13 cellular contexts compared by ENCODE assay signal in genomic region chr20:17875981-17876385, GRCh38.
DNase-seq lines count a peak whose midpoint lies in the region; ATAC-seq, FAIRE-seq and TF ChIP-seq lines count a peak whose summit lies in the region.
"Had no signal": no experiment of that assay in that cellular context is flagged by ENCODE, and none has a peak within 500 bp of the region (broad histone marks: within the 10 kb centered on the region; RNA-seq: fewer than 3 reads in every experiment).

No MANE protein-coding gene starts in this region.

- H3K27me3 ChIP-seq in body of pancreas: no peaks in the 10 kb centered on the region
- H3K27me3 ChIP-seq in HepG2 (ENCODE audit: control insufficient read depth in 1 of 2, insufficient read depth in 2 of 2, low read length in 2 of 2): no peaks in the 10 kb centered on the region
- no peaks in the 10 kb centered on the region for H3K27me3 ChIP-seq in right atrium auricular region
- H3K27me3 ChIP-seq: heart left ventricle had no signal

- CTCF ChIA-PET in HepG2 (lab: Yijun Ruan, JAX; ENCODE audit: low intra/inter-chr PET ratio, low total read pairs): interaction anchor here (1.3 kb wide), 1 partner anchor 22 kb away, joined by 3 read pairs; no protein-coding TSS in a partner anchor

- H4K20me1 ChIP-seq in HepG2 (ENCODE audit: insufficient read depth, low read length): no peaks in the 10 kb centered on the region

- no peak overlapping the region for H2AFZ ChIP-seq in HepG2 (ENCODE audit: low read length)

- H3K36me3 ChIP-seq in body of pancreas (replicated peaks in 1 of 2; ENCODE audit: insufficient read depth in 1 of 2, low read depth in 2 of 2): no peaks in the 10 kb centered on the region
- no peaks in the 10 kb centered on the region for H3K36me3 ChIP-seq in HepG2 (replicated peaks in 1 of 2; ENCODE audit: control insufficient read depth in 1 of 2, insufficient read depth in 2 of 2, low read length in 2 of 2)
- H3K36me3 ChIP-seq in right atrium auricular region: no peaks in the 10 kb centered on the region
- H3K36me3 ChIP-seq: heart left ventricle had no signal

- intact Hi-C loops in body of pancreas (cut with DNase I) (no loop called here), HepG2 (cut with micrococcal nuclease; ENCODE audit: unreplicated experiment) (loop anchor here (1.0 to 5.0 kb wide), 3 partner anchors 12 to 69 kb away; no protein-coding TSS in a partner anchor), sciatic nerve (cut with DNase I) (no loop called here), posterior cingulate gyrus (cut with DNase I) (no loop called here)

- no peak overlapping the region for H3K4me3 ChIP-seq in body of pancreas
- H3K4me3 ChIP-seq in HepG2 (replicated peaks in 1 of 3; ENCODE audit: insufficient read depth in 1 of 3, low read depth in 2 of 3, low read length in 3 of 3): peak overlapping the region in 1 of 3 experiments; percentile 51; a peak in 2 of 6 replicates
- no peak overlapping the region for H3K4me3 ChIP-seq in right atrium auricular region
- H3K4me3 ChIP-seq: heart left ventricle, lung had no signal

- TF ChIP-seq CTCF in body of pancreas (IDR thresholded peaks at IDR 0.05) (no peak), HepG2 (CRISPR knock-in tag; IDR thresholded peaks at IDR 0.05) (0 out of 2 replicates have a peak, but pooled peaks have one; percentile 8), right atrium auricular region (IDR thresholded peaks at IDR 0.05) (no peak)

- ATAC-seq in body of pancreas (no peak), HepG2 (peak; percentile 1; the same call in 1 of the 3 replicates), sciatic nerve (no peak), GM18502 (IDR thresholded peaks at IDR 0.05; ENCODE audit: poor library complexity, unreplicated experiment) (no peak)

- no peak for FAIRE-seq in HepG2 (lab: Jason Lieb, UNC)

- H3K4me1 ChIP-seq in body of pancreas (peaks cover 37% of the 10 kb centered on the region), HepG2 (ENCODE audit: insufficient read depth, low read length) (peaks cover 97% of the 10 kb centered on the region), right atrium auricular region (peaks cover 0 to 41% of the 10 kb centered on the region in 2 donors)

- TF ChIP-seq POLR2A in body of pancreas (IDR thresholded peaks at IDR 0.05) (no peak), HepG2 (IDR thresholded peaks at IDR 0.05; ENCODE audit: insufficient read depth in 1 of 2, low read depth in 2 of 2, low read length in 2 of 2) (no peak)

- no TSS peak for BruUV-seq in HepG2 (replicated peaks; lab: Mats Ljungman, UMichigan)

- in situ Hi-C loops in HepG2 (cut with HindIII; ENCODE audit: extremely low pct_ligation_motif_present, low pct_unique_long_range_greater_than_20kb): no loop called here

- TF ChIP-seq RAD21 in HepG2 (CRISPR knock-in tag; IDR thresholded peaks at IDR 0.05): no peak

- POLR2A ChIA-PET in HepG2 (lab: Yijun Ruan, JAX): interaction anchor here (0.6 to 14.0 kb wide), 13 partner anchors 12 to 194 kb away, joined by 3 to 763 read pairs (median 8); partner anchors contain the start of gene RRBP1

- H3K9ac ChIP-seq in HepG2 (ENCODE audit: insufficient read depth, low read depth, low read length): peak overlapping the region; percentile 60

- DNase-seq in ELF-1 (ENCODE audit: low read depth, low spot score): peak; percentile 80
- DNase-seq in body of pancreas: peak in 1 of 4 donors; percentile 36
- no peak for DNase-seq in HepG2 (ENCODE audit: low spot score)
- DNase-seq in sciatic nerve (ENCODE audit: low spot score): peak; percentile 47
- no peak for DNase-seq in right atrium auricular region (ENCODE audit: low spot score)
- no peak for DNase-seq in posterior cingulate gyrus
- DNase-seq in NCI-H2171 (lab: John Stamatoyannopoulos, UW): no peak
- DNase-seq: CD4-positive, alpha-beta T cell; effector CD8-positive, alpha-beta T cell; NCI-H1048 had no signal

- H3K79me2 ChIP-seq in HepG2 (ENCODE audit: insufficient read depth, low read length): peaks cover 8% of the 10 kb centered on the region

- TF ChIP-seq EP300 in HepG2 (IDR thresholded peaks at IDR 0.05; ENCODE audit: low read depth in 2 of 2, low read length in 2 of 2): no peak
- TF ChIP-seq EP300 in HepG2 (CRISPR knock-in tag; IDR thresholded peaks at IDR 0.05; ENCODE audit: borderline replicate concordance): no peak

- H3K9me3 ChIP-seq in body of pancreas: no peaks in the 10 kb centered on the region
- H3K9me3 ChIP-seq in HepG2 (ENCODE audit: low read length): no peaks in the 10 kb centered on the region
- no peaks in the 10 kb centered on the region for H3K9me3 ChIP-seq in right atrium auricular region
- H3K9me3 ChIP-seq: heart left ventricle had no signal

- H3K4me2 ChIP-seq in HepG2 (ENCODE audit: low read depth, low read length): peak overlapping the region; percentile 74

- peak overlapping the region; percentile 61 to 89 (median 84) for H3K27ac ChIP-seq in body of pancreas
- H3K27ac ChIP-seq in HepG2 (ENCODE audit: extremely low read length, insufficient read depth, low read length): peak overlapping the region; percentile 78
- H3K27ac ChIP-seq in right atrium auricular region: no peak overlapping the region

- WGBS in body of pancreas, 2 donors: 49 to 68% methylated on average over 3 to 9 of the region's 10 CpGs
- WGBS in HepG2 (ENCODE audit: low lambda C conversion rate): 58% methylated on average over 9 of the region's 10 CpGs

TF ChIP-seq in HepG2, 621 proteins besides CTCF, POLR2A, EP300 and RAD21 (continues in another document):
- TF ChIP-seq BHLHE40 (IDR thresholded peaks at IDR 0.05; ENCODE audit: low read length) (no peak), ZBTB7A (CRISPR knock-in tag; IDR thresholded peaks at IDR 0.05) (peak; percentile 63; the same call in 1 of the 2 replicates), ZNF788 (CRISPR knock-in tag; IDR thresholded peaks at IDR 0.05; ENCODE audit: borderline replicate concordance) (0 out of 2 replicates have a peak, but pooled peaks have one; percentile 1), RBM22 (optimal IDR thresholded peaks at IDR 0.05; ENCODE audit: low read length) (peak; percentile 37)
- TF ChIP-seq, protein P1, sequence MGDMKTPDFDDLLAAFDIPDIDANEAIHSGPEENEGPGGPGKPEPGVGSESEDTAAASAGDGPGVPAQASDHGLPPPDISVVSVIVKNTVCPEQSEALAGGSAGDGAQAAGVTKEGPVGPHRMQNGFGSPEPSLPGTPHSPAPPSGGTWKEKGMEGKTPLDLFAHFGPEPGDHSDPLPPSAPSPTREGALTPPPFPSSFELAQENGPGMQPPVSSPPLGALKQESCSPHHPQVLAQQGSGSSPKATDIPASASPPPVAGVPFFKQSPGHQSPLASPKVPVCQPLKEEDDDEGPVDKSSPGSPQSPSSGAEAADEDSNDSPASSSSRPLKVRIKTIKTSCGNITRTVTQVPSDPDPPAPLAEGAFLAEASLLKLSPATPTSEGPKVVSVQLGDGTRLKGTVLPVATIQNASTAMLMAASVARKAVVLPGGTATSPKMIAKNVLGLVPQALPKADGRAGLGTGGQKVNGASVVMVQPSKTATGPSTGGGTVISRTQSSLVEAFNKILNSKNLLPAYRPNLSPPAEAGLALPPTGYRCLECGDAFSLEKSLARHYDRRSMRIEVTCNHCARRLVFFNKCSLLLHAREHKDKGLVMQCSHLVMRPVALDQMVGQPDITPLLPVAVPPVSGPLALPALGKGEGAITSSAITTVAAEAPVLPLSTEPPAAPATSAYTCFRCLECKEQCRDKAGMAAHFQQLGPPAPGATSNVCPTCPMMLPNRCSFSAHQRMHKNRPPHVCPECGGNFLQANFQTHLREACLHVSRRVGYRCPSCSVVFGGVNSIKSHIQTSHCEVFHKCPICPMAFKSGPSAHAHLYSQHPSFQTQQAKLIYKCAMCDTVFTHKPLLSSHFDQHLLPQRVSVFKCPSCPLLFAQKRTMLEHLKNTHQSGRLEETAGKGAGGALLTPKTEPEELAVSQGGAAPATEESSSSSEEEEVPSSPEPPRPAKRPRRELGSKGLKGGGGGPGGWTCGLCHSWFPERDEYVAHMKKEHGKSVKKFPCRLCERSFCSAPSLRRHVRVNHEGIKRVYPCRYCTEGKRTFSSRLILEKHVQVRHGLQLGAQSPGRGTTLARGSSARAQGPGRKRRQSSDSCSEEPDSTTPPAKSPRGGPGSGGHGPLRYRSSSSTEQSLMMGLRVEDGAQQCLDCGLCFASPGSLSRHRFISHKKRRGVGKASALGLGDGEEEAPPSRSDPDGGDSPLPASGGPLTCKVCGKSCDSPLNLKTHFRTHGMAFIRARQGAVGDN (CRISPR knock-in tag; IDR thresholded peaks at IDR 0.05): peak; percentile 58; the same call in 1 of the 2 replicates
- TF ChIP-seq, protein P2, sequence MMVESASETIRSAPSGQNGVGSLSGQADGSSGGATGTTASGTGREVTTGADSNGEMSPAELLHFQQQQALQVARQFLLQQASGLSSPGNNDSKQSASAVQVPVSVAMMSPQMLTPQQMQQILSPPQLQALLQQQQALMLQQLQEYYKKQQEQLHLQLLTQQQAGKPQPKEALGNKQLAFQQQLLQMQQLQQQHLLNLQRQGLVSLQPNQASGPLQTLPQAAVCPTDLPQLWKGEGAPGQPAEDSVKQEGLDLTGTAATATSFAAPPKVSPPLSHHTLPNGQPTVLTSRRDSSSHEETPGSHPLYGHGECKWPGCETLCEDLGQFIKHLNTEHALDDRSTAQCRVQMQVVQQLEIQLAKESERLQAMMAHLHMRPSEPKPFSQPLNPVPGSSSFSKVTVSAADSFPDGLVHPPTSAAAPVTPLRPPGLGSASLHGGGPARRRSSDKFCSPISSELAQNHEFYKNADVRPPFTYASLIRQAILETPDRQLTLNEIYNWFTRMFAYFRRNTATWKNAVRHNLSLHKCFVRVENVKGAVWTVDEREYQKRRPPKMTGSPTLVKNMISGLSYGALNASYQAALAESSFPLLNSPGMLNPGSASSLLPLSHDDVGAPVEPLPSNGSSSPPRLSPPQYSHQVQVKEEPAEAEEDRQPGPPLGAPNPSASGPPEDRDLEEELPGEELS (CRISPR knock-in tag; IDR thresholded peaks at IDR 0.05): peak; percentile 30; the same call in 1 of the 2 replicates

Comparison
In these comparisons a context has a peak if more than half of its experiments do, and no peak if none do; other contexts are left out.
1. DNase-seq: peak in ELF-1 (single experiment) and sciatic nerve (single experiment); none in HepG2 (single experiment), right atrium auricular region (single experiment), posterior cingulate gyrus (0 of 10) and NCI-H2171 (single experiment).
2. H3K27ac ChIP-seq: peak in body of pancreas (4 of 4) and HepG2 (single experiment); none in right atrium auricular region (0 of 2).